ENCODE assay signal across 25 cellular contexts in genomic region chr4:69577245-69577644, GRCh38.
"Had no signal": no experiment of that assay in that cellular context is flagged by ENCODE, and none has a peak within 500 bp of the region (broad histone marks: within the 10 kb centered on the region; RNA-seq: fewer than 3 reads in every experiment).

No MANE protein-coding gene starts in this region.

- ATAC-seq: effector memory CD8-positive, alpha-beta T cell; esophagus mucosa; gastroesophageal sphincter; heart left ventricle; left cardiac atrium; left lung; left ventricle myocardium superior had no signal

- H3K36me3 Mint-ChIP-seq: immature natural killer cell had no signal

- H3K9me3 Mint-ChIP-seq: dendritic cell treated with granulocyte-macrophage colony-stimulating factor and Interleukin-4, amounts not matched to agents 40 ng/mL and 50 ng/mL, for 4 days had no signal

- DNase-seq: colonic mucosa; cortex of kidney; effector CD8-positive, alpha-beta T cell; effector memory CD8-positive, alpha-beta T cell; endodermal cell; erythroblast; esophagus squamous epithelium; foreskin fibroblast; foreskin melanocyte; heart left ventricle; hypothalamus; immature natural killer cell; islet precursor cell; left cardiac atrium; left ventricle myocardium superior; mesendoderm; midbrain had no signal

- H3K9me3 ChIP-seq: colonic mucosa, esophagus squamous epithelium, gastroesophageal sphincter, lower lobe of right lung had no signal

- H3K36me3 ChIP-seq: colonic mucosa, esophagus squamous epithelium, gastroesophageal sphincter, heart left ventricle, left lung, lower lobe of right lung had no signal

- H3K4me3 ChIP-seq: colonic mucosa, esophagus squamous epithelium, gastroesophageal sphincter, heart left ventricle, hepatocyte, left lung, lower lobe of right lung had no signal

- FAIRE-seq: endometrium had no signal

- H3K27ac ChIP-seq: colonic mucosa, epithelial cell of prostate, esophagus squamous epithelium, gastroesophageal sphincter, heart left ventricle, hepatocyte, left lung, lower lobe of right lung had no signal

- H3K4me2 ChIP-seq: hepatocyte had no signal

- H2AFZ ChIP-seq: hepatocyte had no signal

- H3K4me3 Mint-ChIP-seq: dendritic cell treated with granulocyte-macrophage colony-stimulating factor and Interleukin-4, amounts not matched to agents 40 ng/mL and 50 ng/mL, for 4 days; effector memory CD8-positive, alpha-beta T cell; endodermal cell; immature natural killer cell had no signal

- H3K27me3 ChIP-seq: colonic mucosa, esophagus squamous epithelium, gastroesophageal sphincter, heart left ventricle, hepatocyte, left lung had no signal

- H3K4me1 ChIP-seq: colonic mucosa, esophagus squamous epithelium, gastroesophageal sphincter, heart left ventricle, left lung, lower lobe of right lung had no signal

- H3K4me1 Mint-ChIP-seq: endodermal cell, immature natural killer cell had no signal

- H3K27ac Mint-ChIP-seq: dendritic cell treated with granulocyte-macrophage colony-stimulating factor and Interleukin-4, amounts not matched to agents 40 ng/mL and 50 ng/mL, for 4 days; effector memory CD8-positive, alpha-beta T cell; endodermal cell; immature natural killer cell had no signal

- H3K27me3 Mint-ChIP-seq: dendritic cell treated with granulocyte-macrophage colony-stimulating factor and Interleukin-4, amounts not matched to agents 40 ng/mL and 50 ng/mL, for 4 days; effector memory CD8-positive, alpha-beta T cell had no signal
